Comparison of ENCODE assay signal across 1 cellular context in the genomic region with DNA sequence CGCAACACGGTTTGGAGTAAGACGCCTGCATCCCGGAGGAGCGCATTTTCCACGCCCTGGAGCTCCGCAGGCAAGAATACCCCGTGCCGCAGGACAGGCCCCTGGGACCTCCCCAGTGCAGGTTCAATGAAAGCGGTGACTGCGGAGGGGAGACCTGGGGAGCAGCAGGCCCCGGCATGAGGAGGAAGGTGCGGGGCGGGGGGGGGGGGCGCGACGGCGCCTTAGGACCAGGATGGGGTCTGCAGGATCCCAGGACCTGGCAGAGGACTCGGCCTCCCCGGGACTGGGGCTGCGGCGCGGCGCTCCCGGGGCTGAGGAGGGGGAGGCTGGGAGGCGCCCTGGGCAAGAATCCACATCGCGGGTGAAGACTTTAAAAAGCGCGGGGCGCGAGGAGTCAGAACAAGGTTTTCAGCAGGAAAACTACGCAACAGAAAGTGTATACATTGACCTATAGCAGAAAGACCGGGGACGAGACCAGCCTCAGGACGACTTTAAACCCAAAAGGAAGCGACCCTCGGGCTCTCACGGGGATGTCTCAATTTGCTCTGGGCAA.
TF ChIP-seq lines count a peak whose summit lies in the region.

No MANE protein-coding gene starts in this region.

TF ChIP-seq in GM12878, 131 proteins besides CTCF, POLR2A, EP300 and RAD21:
- TF ChIP-seq, protein P1, sequence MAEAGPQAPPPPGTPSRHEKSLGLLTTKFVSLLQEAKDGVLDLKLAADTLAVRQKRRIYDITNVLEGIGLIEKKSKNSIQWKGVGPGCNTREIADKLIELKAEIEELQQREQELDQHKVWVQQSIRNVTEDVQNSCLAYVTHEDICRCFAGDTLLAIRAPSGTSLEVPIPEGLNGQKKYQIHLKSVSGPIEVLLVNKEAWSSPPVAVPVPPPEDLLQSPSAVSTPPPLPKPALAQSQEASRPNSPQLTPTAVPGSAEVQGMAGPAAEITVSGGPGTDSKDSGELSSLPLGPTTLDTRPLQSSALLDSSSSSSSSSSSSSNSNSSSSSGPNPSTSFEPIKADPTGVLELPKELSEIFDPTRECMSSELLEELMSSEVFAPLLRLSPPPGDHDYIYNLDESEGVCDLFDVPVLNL (IDR thresholded peaks at IDR 0.05; ENCODE audit: low read depth, low read length): 0 out of 2 replicates have a peak, but pooled peaks have one; percentile 54
- no peak for TF ChIP-seq ZNF687 (IDR thresholded peaks at IDR 0.05)
- TF ChIP-seq NKRF (conservative IDR thresholded peaks at IDR 0.05): peak; percentile 71; the same call in 1 of the 2 replicates
- 0 out of 2 replicates have a peak, but pooled peaks have one; percentile 3 for TF ChIP-seq YY1 (IDR thresholded peaks at IDR 0.05; ENCODE audit: low read depth, low read length)
